In genomic region chr2:233251306-233252116, GRCh38 we compare ENCODE assay signal across 9 cellular contexts. TPM values are rescaled to one million over a fixed set of nuclear protein-coding genes. Genes with fewer than 3 reads are reported as not detected.
A peak's percentile ranks its signal among the peaks of the same experiment; 100 is the strongest.
DNase-seq lines count a peak whose midpoint lies in the region; ATAC-seq, FAIRE-seq and TF ChIP-seq lines count a peak whose summit lies in the region.
"Had no signal": no experiment of that assay in that cellular context is flagged by ENCODE, and none has a peak within 500 bp of the region (broad histone marks: within the 10 kb centered on the region; RNA-seq: fewer than 3 reads in every experiment).

Gene ATG16L1 (plus strand): TSS chr2:233251673. CDS start chr2:233251828, 155 bp downstream.

- intact Hi-C loops in mammary epithelial cell (cut with micrococcal nuclease) = loop anchor here (1.0 to 10.0 kb wide), 10 partner anchors 41 to 645 kb away; no protein-coding TSS in a partner anchor

- H3K36me3 ChIP-seq in WERI-Rb-1 (peaks cover 21% of the 10 kb centered on the region), mammary epithelial cell (ENCODE audit: insufficient read depth, low read length) (peaks cover 13% of the 10 kb centered on the region), iPS-20b (ENCODE audit: insufficient read depth, low read depth, low read length) (peaks cover 28% of the 10 kb centered on the region), small intestine (ENCODE audit: control insufficient read depth in 2 of 2, insufficient read depth in 2 of 2, low read length in 2 of 2) (no peaks in the 10 kb centered on the region)

- peaks cover 49% of the 10 kb centered on the region for H3K79me2 ChIP-seq in mammary epithelial cell (ENCODE audit: insufficient read depth, low read length)

- H3K4me2 ChIP-seq in mammary epithelial cell (ENCODE audit: insufficient read depth, low read depth, low read length) = peak within 1 kb of the TSS; percentile 86

- H3K9me3 ChIP-seq in WERI-Rb-1 (ENCODE audit: severe bottlenecking) (no peaks in the 10 kb centered on the region), mammary epithelial cell (replicated peaks; ENCODE audit: insufficient read depth, low read length) (no peaks in the 10 kb centered on the region), iPS-20b (ENCODE audit: insufficient read depth, low read depth, low read length) (no peaks in the 10 kb centered on the region; the same call in 1 of the 2 replicates), small intestine (ENCODE audit: control insufficient read depth, low read depth) (no peaks in the 10 kb centered on the region)

- peaks cover 34% of the 10 kb centered on the region for H3K4me1 ChIP-seq in mammary epithelial cell (ENCODE audit: insufficient read depth, low read length)
- H3K4me1 ChIP-seq in iPS-20b (ENCODE audit: insufficient read depth, low read length) = peaks cover 6% of the 10 kb centered on the region
- H3K4me1 ChIP-seq in small intestine (ENCODE audit: control insufficient read depth in 2 of 2, insufficient read depth in 1 of 2, low read depth in 1 of 2, low read length in 1 of 2) = peaks cover 2 to 11% of the 10 kb centered on the region in 2 donors

- dilution Hi-C loops in mammary epithelial cell (cut with HindIII; ENCODE audit: low sequenced_read_pairs) = loop anchor here (5.0 kb wide), 1 partner anchor 96 kb away; no protein-coding TSS in a partner anchor

- in situ Hi-C loops in mammary epithelial cell (cut with MboI; ENCODE audit: low sequenced_read_pairs in 2 of 2) = loop anchor here (10.0 to 25.0 kb wide), 2 partner anchors 389 to 397 kb away; partner anchors contain the start of gene SNORC (in 1 of the 2)

- H3K4me3 ChIP-seq in WERI-Rb-1 (ENCODE audit: low read depth, low read length) = peak within 1 kb of the TSS; percentile 94
- peak within 1 kb of the TSS; percentile 79 to 99 (median 92) for H3K4me3 ChIP-seq in mammary epithelial cell (replicated peaks in 1 of 3; ENCODE audit: insufficient read depth in 1 of 3, low read depth in 2 of 3, low read length in 3 of 3)
- peak within 1 kb of the TSS; percentile 100 for H3K4me3 ChIP-seq in iPS-20b (ENCODE audit: low read length)
- H3K4me3 ChIP-seq in small intestine (ENCODE audit: low read depth in 1 of 2, low read length in 2 of 2) = peak within 1 kb of the TSS; percentile 95 to 98

- TF ChIP-seq CTCF in WERI-Rb-1 (IDR thresholded peaks at IDR 0.05; ENCODE audit: low read depth, low read length) (peak; percentile 94), mammary epithelial cell (conservative IDR thresholded peaks at IDR 0.05 in 1 of 2, IDR thresholded peaks at IDR 0.05 in 1 of 2; ENCODE audit: extremely low read depth in 1 of 2, insufficient read depth in 1 of 2, low read depth in 1 of 2, low read length in 2 of 2) (peak; percentile 75 to 96)

- ATAC-seq in GM18907 (IDR thresholded peaks at IDR 0.05; ENCODE audit: unreplicated experiment) (peak; percentile 93), HG03159 (IDR thresholded peaks at IDR 0.05; ENCODE audit: unreplicated experiment) (peak; percentile 92)

- DNase-seq in AG08396 (ENCODE audit: low spot score) = peak; percentile 99
- peak; percentile 98 for DNase-seq in NCI-H2227 (lab: John Stamatoyannopoulos, UW; ENCODE audit: unreplicated experiment)
- peak; percentile 94 for DNase-seq in WERI-Rb-1
- peak; percentile 95 for DNase-seq in mammary epithelial cell
- peak; percentile 96 for DNase-seq in small intestine

- no peak for FAIRE-seq in small intestine (lab: Jason Lieb, UNC)
- FAIRE-seq: islet of Langerhans had no signal

- H3K9ac ChIP-seq in mammary epithelial cell (ENCODE audit: insufficient read depth, low read length) = peak within 1 kb of the TSS; percentile 96
- H3K9ac ChIP-seq in iPS-20b (ENCODE audit: low read depth, low read length) = peak within 1 kb of the TSS; percentile 96

- 1% methylated on average over 26 of the region's 75 CpGs for WGBS in mammary epithelial cell (ENCODE audit: low coverage, missing lambda C conversion rate)
- 0% methylated on average over 64 to 75 of the region's 75 CpGs for WGBS in small intestine, 3 donors

- H4K20me1 ChIP-seq in mammary epithelial cell (ENCODE audit: insufficient read depth, low read length) = no peaks in the 10 kb centered on the region

- no peaks in the 10 kb centered on the region for H3K27me3 ChIP-seq in WERI-Rb-1 (ENCODE audit: insufficient read depth, low read depth, severe bottlenecking)
- H3K27me3 ChIP-seq in mammary epithelial cell (ENCODE audit: insufficient read depth, low read length) = no peaks in the 10 kb centered on the region
- H3K27me3 ChIP-seq in iPS-20b (ENCODE audit: insufficient read depth, low read length) = no peaks in the 10 kb centered on the region
- H3K27me3 ChIP-seq in small intestine (ENCODE audit: control insufficient read depth in 2 of 2, insufficient read depth in 2 of 2, low read length in 2 of 2) = no peaks in the 10 kb centered on the region

- peak within 1 kb of the TSS; percentile 95 for H2AFZ ChIP-seq in mammary epithelial cell (ENCODE audit: low read depth, low read length)

- CTCF ChIA-PET in mammary epithelial cell (lab: Charles Lee; ENCODE audit: low non-redundant PET) = interaction anchor here (0.6 to 0.7 kb wide), 4 partner anchors 222 to 360 kb away, joined by 3 to 8 read pairs (median 3); no protein-coding TSS in a partner anchor

- peak within 1 kb of the TSS; percentile 68 for H3K27ac ChIP-seq in WERI-Rb-1
- peak within 1 kb of the TSS; percentile 70 for H3K27ac ChIP-seq in mammary epithelial cell (ENCODE audit: insufficient read depth, low read depth, low read length)
- H3K27ac ChIP-seq in iPS-20b (ENCODE audit: low read length) = no peak within 1 kb of the TSS
- peak within 1 kb of the TSS; percentile 86 for H3K27ac ChIP-seq in small intestine (ENCODE audit: low read depth in 1 of 2, low read length in 1 of 2)

- BruUV-seq in mammary epithelial cell (replicated peaks; lab: Mats Ljungman, UMichigan) = no TSS peak

RNA-seq across cellular contexts. Expression of gene ATG16L1, which starts in this region (rescaled TPM):
- total RNA-seq in mammary epithelial cell = 10 to 100 TPM; 33.3 to 39.2 TPM
- polyA plus RNA-seq in mammary epithelial cell (22.7 TPM), small intestine (10 to 100 TPM; 14.6 to 19.0 (median 15.9) TPM)
- polyA minus RNA-seq in mammary epithelial cell = 16.8 TPM
